Comparison of ENCODE assay signal across 2 cellular contexts in the genomic region with DNA sequence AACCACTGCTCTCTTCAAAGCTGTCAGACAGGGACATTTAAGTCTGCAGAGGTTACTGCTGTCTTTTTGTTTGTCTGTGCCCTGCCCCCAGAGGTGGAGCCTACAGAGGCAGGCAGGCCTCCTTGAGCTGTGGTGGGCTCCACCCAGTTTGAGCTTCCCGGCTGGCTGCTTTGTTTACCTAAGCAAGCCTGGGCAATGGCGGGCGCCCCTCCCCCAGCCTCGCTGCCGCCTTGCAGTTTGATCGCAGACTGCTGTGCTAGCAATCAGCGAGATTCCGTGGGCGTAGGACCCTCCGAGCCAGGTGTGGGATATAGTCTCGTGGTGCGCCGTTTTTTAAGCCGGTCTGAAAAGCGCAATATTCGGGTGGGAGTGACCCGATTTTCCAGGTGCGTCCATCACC.
TF ChIP-seq lines count a peak whose summit lies in the region.

No MANE protein-coding gene starts in this region.

TF ChIP-seq in WTC11, 78 proteins besides CTCF, POLR2A, EP300 and RAD21:
- TF ChIP-seq, protein P1, sequence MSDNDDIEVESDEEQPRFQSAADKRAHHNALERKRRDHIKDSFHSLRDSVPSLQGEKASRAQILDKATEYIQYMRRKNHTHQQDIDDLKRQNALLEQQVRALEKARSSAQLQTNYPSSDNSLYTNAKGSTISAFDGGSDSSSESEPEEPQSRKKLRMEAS (CRISPR knock-in tag; IDR thresholded peaks at IDR 0.05), result 0 out of 2 replicates have a peak, but pooled peaks have one; percentile 23

TF ChIP-seq in H1, 55 proteins besides CTCF, POLR2A, EP300 and RAD21:
- TF ChIP-seq YY1 (IDR thresholded peaks at IDR 0.05; ENCODE audit: low read depth, low read length), result peak; percentile 4; the same call in 1 of the 2 replicates
